In the genomic region with DNA sequence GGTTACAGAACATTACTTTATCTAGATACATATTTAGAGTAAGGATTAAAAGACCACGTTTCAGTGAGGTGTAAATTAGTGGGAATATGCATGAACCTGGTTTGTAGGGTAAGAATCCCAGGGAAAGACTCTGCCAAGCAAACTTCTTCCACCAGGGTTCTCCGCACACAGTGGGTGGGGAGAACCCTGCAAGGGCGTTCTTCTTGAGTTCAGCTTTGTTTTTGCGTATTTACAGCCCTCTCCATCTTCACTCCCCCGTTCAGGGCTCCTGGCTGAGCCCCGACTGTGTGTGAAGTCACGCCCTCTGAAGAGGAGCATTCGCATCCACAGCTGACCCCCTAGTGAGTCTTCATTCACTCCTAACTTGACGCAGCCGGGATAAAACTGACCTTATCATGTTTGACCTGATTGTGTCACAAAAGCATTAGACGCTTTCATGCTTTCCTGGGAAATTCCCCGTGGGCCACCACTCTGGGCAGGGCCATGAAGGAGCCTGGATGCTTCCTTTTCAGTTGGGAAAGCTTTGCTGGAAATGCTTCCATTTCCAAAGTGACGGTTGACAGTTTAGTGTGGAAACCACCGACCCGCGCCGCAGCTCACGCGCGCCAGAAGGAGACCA, we compare ENCODE assay signal across 11 cellular contexts. TPM values are rescaled to one million over a fixed set of nuclear protein-coding genes. Genes with fewer than 3 reads are reported as not detected.
A peak's percentile ranks its signal among the peaks of the same experiment; 100 is the strongest.
DNase-seq lines count a peak whose midpoint lies in the region; ATAC-seq and TF ChIP-seq lines count a peak whose summit lies in the region.
"Had no signal": no experiment of that assay in that cellular context is flagged by ENCODE, and none has a peak within 500 bp of the region (broad histone marks: within the 10 kb centered on the region; RNA-seq: fewer than 3 reads in every experiment).

No MANE protein-coding gene starts in this region.

- intact Hi-C loops in Caco-2 (cut with micrococcal nuclease; ENCODE audit: unreplicated experiment) = no loop called here

- H3K36me3 Mint-ChIP-seq in Caco-2 (ENCODE audit: insufficient read depth, unreplicated experiment) = peaks cover 8% of the 10 kb centered on the region

- CTCF ChIA-PET in Caco-2 (lab: Charles Lee) = no interaction called here

- H2AFZ ChIP-seq in OCI-LY1 (ENCODE audit: low read length) (no peak overlapping the region), hepatocyte (no peak overlapping the region)

- no peak for TF ChIP-seq CTCF in Caco-2 (IDR thresholded peaks at IDR 0.05; ENCODE audit: insufficient read depth in 1 of 2, low read depth in 1 of 2, low read length in 1 of 2, severe bottlenecking in 1 of 2, unreplicated experiment in 1 of 2)
- no peak for TF ChIP-seq CTCF in OCI-LY1 (IDR thresholded peaks at IDR 0.05; ENCODE audit: low read length)
- TF ChIP-seq CTCF in hepatocyte (IDR thresholded peaks at IDR 0.05; ENCODE audit: poor library complexity) = no peak
- no peak for TF ChIP-seq CTCF in omental fat pad (IDR thresholded peaks at IDR 0.05)
- TF ChIP-seq CTCF in GM10266 (IDR thresholded peaks at IDR 0.05; ENCODE audit: control insufficient read depth, insufficient read depth, low read depth, missing control alignments) = no peak
- no peak for TF ChIP-seq CTCF in foreskin keratinocyte (conservative IDR thresholded peaks at IDR 0.05)

- peak overlapping the region; percentile 27; the same call in 1 of the 2 replicates for H3K4me2 ChIP-seq in OCI-LY1 (ENCODE audit: low read length)
- H3K4me2 ChIP-seq in hepatocyte = peak overlapping the region; percentile 91

- H3K9ac ChIP-seq in OCI-LY1 (ENCODE audit: low read length) = no peak overlapping the region

- H4K20me1 ChIP-seq in OCI-LY1 (ENCODE audit: insufficient read depth, low read length) (no peaks in the 10 kb centered on the region), hepatocyte (ENCODE audit: insufficient read depth, poor library complexity, severe bottlenecking) (peaks cover 16% of the 10 kb centered on the region)

- H3K9me3 Mint-ChIP-seq in Caco-2 (ENCODE audit: unreplicated experiment) = no peaks in the 10 kb centered on the region

- no peaks in the 10 kb centered on the region for H3K4me1 Mint-ChIP-seq in Caco-2 (ENCODE audit: low read depth, unreplicated experiment)

- H3K27ac Mint-ChIP-seq in Caco-2 (ENCODE audit: unreplicated experiment) = no peak overlapping the region

- H3K9me2 ChIP-seq in OCI-LY1 (ENCODE audit: low read depth, low read length) (no peaks in the 10 kb centered on the region), hepatocyte (replicated peaks; ENCODE audit: insufficient read depth) (no peaks in the 10 kb centered on the region)

- DNase-seq in Caco-2 (no peak), hepatocyte (ENCODE audit: low spot score) (peak; percentile 16), omental fat pad (ENCODE audit: low spot score) (no peak), GM10266 (ENCODE audit: extremely low spot score) (no peak), inferior parietal cortex (ENCODE audit: extremely low spot score) (no peak), foreskin keratinocyte (no peak)
- no peak for DNase-seq in activated CD4-positive, CD25-positive, alpha-beta regulatory T cell treated with anti-CD3 and anti-CD28 coated beads, Interleukin-2, amount 50 U/mL, for 72 hours
- DNase-seq: DND-41, Peyer's patch had no signal

- H3K9me3 ChIP-seq in Caco-2 (no peaks in the 10 kb centered on the region), OCI-LY1 (ENCODE audit: low read length) (no peaks in the 10 kb centered on the region), hepatocyte (ENCODE audit: low read depth) (no peaks in the 10 kb centered on the region)
- H3K9me3 ChIP-seq: Peyer's patch had no signal

- peaks cover 4% of the 10 kb centered on the region; the same call in 1 of the 2 replicates for H3K4me1 ChIP-seq in Caco-2
- no peaks in the 10 kb centered on the region for H3K4me1 ChIP-seq in OCI-LY1 (ENCODE audit: insufficient read depth, low read length, severe bottlenecking)
- H3K4me1 ChIP-seq in hepatocyte (ENCODE audit: insufficient read depth) = peaks cover 9% of the 10 kb centered on the region
- H3K4me1 ChIP-seq in foreskin keratinocyte = no peaks in the 10 kb centered on the region

- no peak overlapping the region for H3K4me3 ChIP-seq in Caco-2 (ENCODE audit: low read depth, low read length)
- H3K4me3 ChIP-seq in OCI-LY1 (ENCODE audit: low read depth, low read length, poor library complexity, severe bottlenecking) = peak overlapping the region; percentile 41
- H3K4me3 ChIP-seq in hepatocyte = peak overlapping the region; percentile 58

- WGBS in hepatocyte (ENCODE audit: low lambda C conversion rate, missing lambda C conversion rate) = 10% methylated on average over 20 of the region's 20 CpGs

- POLR2A ChIA-PET in Caco-2 (lab: Charles Lee) = no interaction called here

- peaks cover 10% of the 10 kb centered on the region for H3K27me3 Mint-ChIP-seq in Caco-2 (ENCODE audit: insufficient read depth, unreplicated experiment)

- peak overlapping the region; percentile 44 for H3K4me3 Mint-ChIP-seq in Caco-2 (ENCODE audit: unreplicated experiment)

- H3K27ac ChIP-seq in OCI-LY1 (ENCODE audit: low read depth, low read length, poor library complexity, severe bottlenecking) = no peak overlapping the region
- H3K27ac ChIP-seq in hepatocyte = no peak overlapping the region
- H3K27ac ChIP-seq in foreskin keratinocyte = no peak overlapping the region

- ATAC-seq in omental fat pad (ENCODE audit: low FRiP score) (peak; percentile 37), foreskin keratinocyte (no peak)

- H3F3A ChIP-seq in OCI-LY1 (ENCODE audit: insufficient read depth, low read length) = no peaks in the 10 kb centered on the region

- no peaks in the 10 kb centered on the region for H3K36me3 ChIP-seq in Caco-2 (ENCODE audit: control insufficient read depth, insufficient read depth, low read length)
- peaks cover 7% of the 10 kb centered on the region for H3K36me3 ChIP-seq in OCI-LY1 (ENCODE audit: insufficient read depth, low read length)
- H3K36me3 ChIP-seq in hepatocyte (replicated peaks; ENCODE audit: insufficient read depth, low read depth) = no peaks in the 10 kb centered on the region

- no peaks in the 10 kb centered on the region for H3K79me2 ChIP-seq in OCI-LY1 (ENCODE audit: insufficient read depth, low read length)
- no peaks in the 10 kb centered on the region for H3K79me2 ChIP-seq in hepatocyte

- H3K27me3 ChIP-seq in Caco-2 (replicated peaks; ENCODE audit: control insufficient read depth, insufficient read depth, low read length) = no peaks in the 10 kb centered on the region; the same call in none of the 2 replicates
- no peaks in the 10 kb centered on the region for H3K27me3 ChIP-seq in OCI-LY1 (ENCODE audit: insufficient read depth, low read length)
- peaks cover 52% of the 10 kb centered on the region for H3K27me3 ChIP-seq in hepatocyte
- H3K27me3 ChIP-seq in foreskin keratinocyte = peaks cover 45% of the 10 kb centered on the region

- BruUV-seq in Caco-2 (replicated peaks; lab: Mats Ljungman, UMichigan) = no TSS peak

RNA-seq across cellular contexts. Expression of a gene that starts 1.0 kb away (rescaled TPM):
- total RNA-seq in Caco-2 (2022) (not detected in 2 replicates), hepatocyte (2.9 and 9.0 TPM in 2 replicates), omental fat pad (10 to 100 TPM in 3 of 4 donors, 1 to 10 TPM in 1; 4.8 to 45.6 (median 17.0) TPM), foreskin keratinocyte (not detected in 2 replicates)
- polyA plus RNA-seq in hepatocyte (27.5 and 30.4 TPM in 2 replicates), foreskin keratinocyte (not detected in 2 replicates)
- total RNA-seq: MCF 10A had no signal

RNA-seq across cellular contexts. Expression of a gene that starts 22.1 kb away (rescaled TPM):
- total RNA-seq in Caco-2 (2022) (166 and 193 TPM in 2 replicates), hepatocyte (175 and 203 TPM in 2 replicates), omental fat pad (10 to 100 TPM; 62.3 to 69.0 (median 65.3) TPM), foreskin keratinocyte (89.2 and 91.8 TPM in 2 replicates)
- polyA plus RNA-seq in hepatocyte (193 and 194 TPM in 2 replicates), foreskin keratinocyte (99.4 and 102 TPM in 2 replicates)

RNA-seq across cellular contexts. Expression of a gene that starts 23.1 kb away (rescaled TPM):
- 76.0 and 77.3 TPM in 2 replicates for total RNA-seq in Caco-2 (2022)
- 98.3 and 99.8 TPM in 2 replicates for total RNA-seq in hepatocyte
- polyA plus RNA-seq in hepatocyte = 36.3 and 42.7 TPM in 2 replicates
- total RNA-seq in omental fat pad = 10 to 100 TPM; 23.9 to 41.9 (median 32.0) TPM
- 31.2 and 34.0 TPM in 2 replicates for total RNA-seq in foreskin keratinocyte
- 21.9 and 26.1 TPM in 2 replicates for polyA plus RNA-seq in foreskin keratinocyte
